In genomic region chr1:12177156-12177998, GRCh38 we compare ENCODE assay signal across 2 cellular contexts.
TF ChIP-seq lines count a peak whose summit lies in the region.

No MANE protein-coding gene starts in this region.

TF ChIP-seq in IMR-90, 13 proteins besides CTCF, POLR2A, EP300 and RAD21:
- TF ChIP-seq USF2 (IDR thresholded peaks at IDR 0.05; ENCODE audit: low read depth, low read length) (no peak), MAZ (IDR thresholded peaks at IDR 0.05; ENCODE audit: borderline replicate concordance, low read depth, low read length) (no peak), CEBPB (IDR thresholded peaks at IDR 0.05; ENCODE audit: low read depth, low read length) (no peak), RCOR1 (IDR thresholded peaks at IDR 0.05; ENCODE audit: insufficient replicate concordance, low read length) (no peak), CHD1 (IDR thresholded peaks at IDR 0.05; ENCODE audit: low read depth, low read length) (no peak), FOS (IDR thresholded peaks at IDR 0.05; ENCODE audit: low read depth, low read length) (no peak), BHLHE40 (IDR thresholded peaks at IDR 0.05; ENCODE audit: low read depth, low read length) (no peak), MAFK (IDR thresholded peaks at IDR 0.05; ENCODE audit: low read depth, low read length) (no peak), MXI1 (IDR thresholded peaks at IDR 0.05; ENCODE audit: borderline replicate concordance, low read depth, low read length) (no peak), NFE2L2 (IDR thresholded peaks at IDR 0.05; ENCODE audit: low read depth, low read length) (no peak), RFX5 (IDR thresholded peaks at IDR 0.05; ENCODE audit: low read depth, low read length) (no peak), SMC3 (IDR thresholded peaks at IDR 0.05; ENCODE audit: low read depth, low read length) (no peak)
- TF ChIP-seq, protein P1, sequence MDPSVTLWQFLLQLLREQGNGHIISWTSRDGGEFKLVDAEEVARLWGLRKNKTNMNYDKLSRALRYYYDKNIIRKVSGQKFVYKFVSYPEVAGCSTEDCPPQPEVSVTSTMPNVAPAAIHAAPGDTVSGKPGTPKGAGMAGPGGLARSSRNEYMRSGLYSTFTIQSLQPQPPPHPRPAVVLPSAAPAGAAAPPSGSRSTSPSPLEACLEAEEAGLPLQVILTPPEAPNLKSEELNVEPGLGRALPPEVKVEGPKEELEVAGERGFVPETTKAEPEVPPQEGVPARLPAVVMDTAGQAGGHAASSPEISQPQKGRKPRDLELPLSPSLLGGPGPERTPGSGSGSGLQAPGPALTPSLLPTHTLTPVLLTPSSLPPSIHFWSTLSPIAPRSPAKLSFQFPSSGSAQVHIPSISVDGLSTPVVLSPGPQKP (IDR thresholded peaks at IDR 0.05; ENCODE audit: borderline replicate concordance, low read depth, low read length): no peak

TF ChIP-seq in K562, 482 proteins besides CTCF, POLR2A, EP300 and RAD21:
- TF ChIP-seq ZBTB33 (CRISPR knock-in tag; IDR thresholded peaks at IDR 0.05): peak; percentile 92
- TF ChIP-seq ZNF347 (CRISPR knock-in tag; IDR thresholded peaks at IDR 0.05; ENCODE audit: low read depth): no peak
TF ChIP-seq in K562: peak in this region for 1.
